ENCODE assay signal across 1 cellular context in genomic region chr5:177509361-177509951, GRCh38.
TF ChIP-seq lines count a peak whose summit lies in the region.

Gene DOK3 (minus strand): TSS chr5:177509826. CDS start chr5:177509540, 286 bp downstream.

TF ChIP-seq in GM12878, 131 proteins besides CTCF, POLR2A, EP300 and RAD21 (continued from another document):
- TF ChIP-seq DPF2 (IDR thresholded peaks at IDR 0.05), result 0 out of 2 replicates have a peak, but pooled peaks have one; percentile 8
- no peak for TF ChIP-seq MYC (IDR thresholded peaks at IDR 0.05; ENCODE audit: insufficient read depth, insufficient read length, insufficient replicate concordance, low read length, severe bottlenecking)
- peak; percentile 45; the same call in 1 of the 2 replicates for TF ChIP-seq PAX5 (IDR thresholded peaks at IDR 0.05; ENCODE audit: borderline replicate concordance, low read depth, low read length)
- TF ChIP-seq SMAD1 (IDR thresholded peaks at IDR 0.05; ENCODE audit: low read depth, partially characterized antibody), result no peak
- 0 out of 2 replicates have a peak, but pooled peaks have one; percentile 13 for TF ChIP-seq IKZF1 (conservative IDR thresholded peaks at IDR 0.05)
- TF ChIP-seq ZNF687 (IDR thresholded peaks at IDR 0.05), result peak; percentile 20; the same call in 1 of the 2 replicates
- no peak for TF ChIP-seq E2F4 (IDR thresholded peaks at IDR 0.05; ENCODE audit: low read depth, low read length)
- TF ChIP-seq TCF3 (IDR thresholded peaks at IDR 0.05; ENCODE audit: borderline replicate concordance, insufficient read depth, low read depth, low read length), result peak; percentile 81; the same call in 1 of the 2 replicates
- TF ChIP-seq GABPA (IDR thresholded peaks at IDR 0.05; ENCODE audit: low read depth), result no peak
- TF ChIP-seq ZNF592 (IDR thresholded peaks at IDR 0.05), result 0 out of 2 replicates have a peak, but pooled peaks have one; percentile 36
- peak; percentile 20 for TF ChIP-seq SP1 (IDR thresholded peaks at IDR 0.05; ENCODE audit: low read depth, low read length)
- no peak for TF ChIP-seq WRNIP1 (IDR thresholded peaks at IDR 0.05; ENCODE audit: borderline replicate concordance, low read depth, low read length)
- TF ChIP-seq TBL1XR1 (IDR thresholded peaks at IDR 0.05; ENCODE audit: low read depth, low read length), result no peak
- no peak for TF ChIP-seq KLF5 (IDR thresholded peaks at IDR 0.05; ENCODE audit: partially characterized antibody)
- TF ChIP-seq TCF12 (IDR thresholded peaks at IDR 0.05; ENCODE audit: low read depth, low read length), result peak; percentile 76
- no peak for TF ChIP-seq PAX8 (IDR thresholded peaks at IDR 0.05)
- no peak for TF ChIP-seq ATF7 (IDR thresholded peaks at IDR 0.05; ENCODE audit: low read depth)
- TF ChIP-seq NRF1 (conservative IDR thresholded peaks at IDR 0.05; ENCODE audit: low read depth, low read length), result 0 out of 2 replicates have a peak, but pooled peaks have one; percentile 14
- peak in 1 of 2 experiments; percentile 41; a peak in 2 of 4 replicates for TF ChIP-seq IKZF2 (IDR thresholded peaks at IDR 0.05)
- TF ChIP-seq GATAD2B (conservative IDR thresholded peaks at IDR 0.05; ENCODE audit: low read depth), result 0 out of 2 replicates have a peak, but pooled peaks have one; percentile 3
